Comparison of ENCODE assay signal across 28 cellular contexts in genomic region chr7:95784796-95785195, GRCh38.
"Had no signal": no experiment of that assay in that cellular context is flagged by ENCODE, and none has a peak within 500 bp of the region (broad histone marks: within the 10 kb centered on the region; RNA-seq: fewer than 3 reads in every experiment).

No MANE protein-coding gene starts in this region.

- H3K36me3 Mint-ChIP-seq: mesothelial cell of epicardium had no signal

- H3K4me3 Mint-ChIP-seq: dendritic cell treated with granulocyte-macrophage colony-stimulating factor and Interleukin-4, amounts not matched to agents 40 ng/mL and 50 ng/mL, for 4 days; effector memory CD8-positive, alpha-beta T cell; endodermal cell; mesothelial cell of epicardium had no signal

- H3K9me3 ChIP-seq: colonic mucosa, esophagus squamous epithelium, gastrocnemius medialis, lower lobe of right lung, mucosa of descending colon had no signal

- ATAC-seq: effector memory CD8-positive, alpha-beta T cell; esophagus mucosa; gastrocnemius medialis; heart right ventricle; left cardiac atrium; left lung; left ventricle myocardium superior; lower lobe of right lung; mucosa of descending colon had no signal

- H3K4me1 ChIP-seq: colonic mucosa, esophagus squamous epithelium, gastrocnemius medialis, left lung, lower lobe of right lung had no signal

- H3K27ac Mint-ChIP-seq: dendritic cell treated with granulocyte-macrophage colony-stimulating factor and Interleukin-4, amounts not matched to agents 40 ng/mL and 50 ng/mL, for 4 days; effector memory CD8-positive, alpha-beta T cell; endodermal cell; mesothelial cell of epicardium had no signal

- DNase-seq: colonic mucosa; cortex of kidney; dorsolateral prefrontal cortex; effector CD4-positive, alpha-beta T cell; effector memory CD8-positive, alpha-beta T cell; endodermal cell; erythroblast; esophagus squamous epithelium; foreskin fibroblast; foreskin melanocyte; gastrocnemius medialis; glutamatergic neuron; head of caudate nucleus; heart right ventricle; hippocampal formation; left cardiac atrium; left lung; left ventricle myocardium superior; lower lobe of right lung; mesenchymal stem cell; mucosa of descending colon had no signal

- H3K36me3 ChIP-seq: colonic mucosa, esophagus squamous epithelium, gastrocnemius medialis, left lung, lower lobe of right lung had no signal

- H3K4me3 ChIP-seq: colonic mucosa, dorsolateral prefrontal cortex, esophagus squamous epithelium, gastrocnemius medialis, heart right ventricle, left lung, lower lobe of right lung, mucosa of descending colon had no signal

- H3K27me3 ChIP-seq: colonic mucosa, dorsolateral prefrontal cortex, esophagus squamous epithelium, gastrocnemius medialis, heart right ventricle, left lung had no signal

- FAIRE-seq: endometrium, islet of Langerhans, keratinocyte had no signal

- H3K9me3 Mint-ChIP-seq: dendritic cell treated with granulocyte-macrophage colony-stimulating factor and Interleukin-4, amounts not matched to agents 40 ng/mL and 50 ng/mL, for 4 days had no signal

- H3K27ac ChIP-seq: colonic mucosa, epithelial cell of prostate, esophagus squamous epithelium, gastrocnemius medialis, heart right ventricle, left lung, lower lobe of right lung had no signal
